Comparison of ENCODE assay signal across 1 cellular context in the genomic region with DNA sequence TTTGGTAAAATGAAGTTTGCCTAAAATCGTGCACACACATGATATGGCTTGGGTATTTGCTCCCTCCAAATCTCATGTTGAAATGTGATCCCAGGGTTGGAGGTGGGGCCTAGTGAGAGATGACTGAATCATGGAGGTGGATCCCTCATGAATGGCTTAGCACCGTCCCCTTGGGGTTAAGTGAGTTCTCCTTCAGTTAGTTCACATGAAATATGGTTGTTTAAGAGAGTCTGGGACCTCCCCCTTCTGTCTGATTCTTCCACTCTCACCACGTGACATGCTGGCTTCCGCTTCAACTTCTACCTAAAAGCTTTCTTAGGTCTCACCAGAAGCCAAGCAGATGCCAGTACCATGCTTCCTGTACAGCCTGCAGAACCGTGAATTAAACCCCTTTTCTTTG.
TF ChIP-seq lines count a peak whose summit lies in the region.

No MANE protein-coding gene starts in this region.

TF ChIP-seq in HCT116, 20 proteins besides CTCF, POLR2A, EP300 and RAD21 (continued from another document):
- TF ChIP-seq EZH2phosphoT487 (IDR thresholded peaks at IDR 0.05; ENCODE audit: borderline replicate concordance) = no peak
